ENCODE assay signal across 9 cellular contexts in genomic region chr11:76798656-76799055, GRCh38. TPM values are rescaled to one million over a fixed set of nuclear protein-coding genes. Genes with fewer than 3 reads are reported as not detected.
A peak's percentile ranks its signal among the peaks of the same experiment; 100 is the strongest.
DNase-seq lines count a peak whose midpoint lies in the region; ATAC-seq and TF ChIP-seq lines count a peak whose summit lies in the region.
"Had no signal": no experiment of that assay in that cellular context is flagged by ENCODE, and none has a peak within 500 bp of the region (broad histone marks: within the 10 kb centered on the region; RNA-seq: fewer than 3 reads in every experiment).

No MANE protein-coding gene starts in this region.

- POLR2A ChIA-PET in WTC11 (lab: Charles Lee), result interaction anchor here (0.5 to 1.2 kb wide), 7 partner anchors 14 to 504 kb away, joined by 3 to 5 read pairs (median 3); no protein-coding TSS in a partner anchor

- 72% methylated on average over 9 of the region's 9 CpGs for WGBS in smooth muscle cell (ENCODE audit: low lambda C conversion rate)

- H3K27me3 Mint-ChIP-seq in GM23338 (ENCODE audit: insufficient read depth, low read depth, poor library complexity), result peaks cover 9% of the 10 kb centered on the region
- H3K27me3 Mint-ChIP-seq in WTC11 (ENCODE audit: low read depth), result no peaks in the 10 kb centered on the region

- ATAC-seq in GM23338 (peak; percentile 11), WTC11 (peak; percentile 5), HG03196 (IDR thresholded peaks at IDR 0.05; ENCODE audit: unreplicated experiment) (no peak), HG02885 (IDR thresholded peaks at IDR 0.05; ENCODE audit: poor library complexity, unreplicated experiment) (no peak), HG03039 (IDR thresholded peaks at IDR 0.05; ENCODE audit: unreplicated experiment) (no peak)

- H3K9me3 ChIP-seq in iPS-20b (ENCODE audit: insufficient read depth, low read depth, low read length), result no peaks in the 10 kb centered on the region
- no peaks in the 10 kb centered on the region for H3K9me3 ChIP-seq in smooth muscle cell (replicated peaks; ENCODE audit: low read depth)
- H3K9me3 ChIP-seq: HAP-1 had no signal

- H3K4me1 ChIP-seq in GM23338 (ENCODE audit: insufficient read depth) (peaks cover 25% of the 10 kb centered on the region), iPS-20b (ENCODE audit: insufficient read depth, low read length) (peaks cover 14% of the 10 kb centered on the region; the same call in 1 of the 2 replicates), smooth muscle cell (ENCODE audit: low read depth) (peaks cover 45% of the 10 kb centered on the region)

- no peaks in the 10 kb centered on the region for H3K9me3 Mint-ChIP-seq in GM23338
- no peaks in the 10 kb centered on the region for H3K9me3 Mint-ChIP-seq in WTC11

- no peaks in the 10 kb centered on the region for H3K27me3 ChIP-seq in GM23338 (ENCODE audit: insufficient read depth)
- H3K27me3 ChIP-seq in iPS-20b (ENCODE audit: insufficient read depth, low read length), result no peaks in the 10 kb centered on the region
- H3K27me3 ChIP-seq in smooth muscle cell (ENCODE audit: low read depth), result no peaks in the 10 kb centered on the region

- no peak overlapping the region for H3K27ac Mint-ChIP-seq in GM23338
- H3K27ac Mint-ChIP-seq in WTC11, result no peak overlapping the region

- peak overlapping the region; percentile 80 for H3K4me2 ChIP-seq in GM23338
- H3K4me2 ChIP-seq in smooth muscle cell, result peak overlapping the region; percentile 84

- no peaks in the 10 kb centered on the region for H3K9me2 ChIP-seq in GM23338 (ENCODE audit: insufficient read depth)

- H2AFZ ChIP-seq in GM23338, result 0 out of 2 replicates have a peak overlapping the region, but pooled peaks have one; percentile 66
- H2AFZ ChIP-seq in smooth muscle cell (ENCODE audit: low read depth), result no peak overlapping the region

- peak overlapping the region; percentile 32; the same call in 1 of the 2 replicates for H3K9ac ChIP-seq in iPS-20b (ENCODE audit: low read depth, low read length)
- no peak overlapping the region for H3K9ac ChIP-seq in smooth muscle cell (ENCODE audit: low read depth)

- peak overlapping the region; percentile 58; the same call in 2 of the 3 replicates for H3K4me3 Mint-ChIP-seq in GM23338
- H3K4me3 Mint-ChIP-seq in WTC11, result peak overlapping the region; percentile 55

- H3F3A ChIP-seq in GM23338 (replicated peaks; ENCODE audit: low read depth), result no peaks in the 10 kb centered on the region
- no peaks in the 10 kb centered on the region for H3F3A ChIP-seq in smooth muscle cell (ENCODE audit: low read depth)

- peaks cover 50% of the 10 kb centered on the region for H3K4me1 Mint-ChIP-seq in GM23338
- H3K4me1 Mint-ChIP-seq in WTC11, result peaks cover 24% of the 10 kb centered on the region

- H3K4me3 ChIP-seq in GM23338 (peak overlapping the region; percentile 54), iPS-20b (ENCODE audit: low read length) (peak overlapping the region; percentile 61), smooth muscle cell (peak overlapping the region; percentile 29)

- peaks cover 10% of the 10 kb centered on the region for H3K36me3 Mint-ChIP-seq in GM23338 (ENCODE audit: low read depth)
- peaks cover 8% of the 10 kb centered on the region; the same call in 1 of the 2 replicates for H3K36me3 Mint-ChIP-seq in WTC11

- H3K79me2 ChIP-seq in GM23338 (replicated peaks; ENCODE audit: insufficient read depth), result peaks cover 10% of the 10 kb centered on the region; the same call in 1 of the 2 replicates
- H3K79me2 ChIP-seq in smooth muscle cell (ENCODE audit: low read depth), result peaks cover 35% of the 10 kb centered on the region

- CTCF ChIA-PET in WTC11 (lab: Charles Lee), result interaction anchor here (0.6 to 7.0 kb wide), 15 partner anchors 9 to 121 kb away, joined by 3 to 135 read pairs (median 5); partner anchors contain the start of gene TSKU

- H3K36me3 ChIP-seq in GM23338 (ENCODE audit: insufficient read depth) (no peaks in the 10 kb centered on the region), iPS-20b (ENCODE audit: insufficient read depth, low read depth, low read length) (peaks cover 17% of the 10 kb centered on the region), smooth muscle cell (ENCODE audit: low read depth) (no peaks in the 10 kb centered on the region)

- peak overlapping the region; percentile 50; the same call in 1 of the 2 replicates for H3K27ac ChIP-seq in GM23338 (ENCODE audit: low read depth)
- no peak overlapping the region for H3K27ac ChIP-seq in iPS-20b (ENCODE audit: low read length)
- peak overlapping the region; percentile 48 for H3K27ac ChIP-seq in smooth muscle cell (ENCODE audit: low read depth)

- H4K20me1 ChIP-seq in GM23338 (replicated peaks; ENCODE audit: insufficient read depth), result peaks cover 3% of the 10 kb centered on the region; the same call in 1 of the 2 replicates
- H4K20me1 ChIP-seq in smooth muscle cell (ENCODE audit: low read depth), result peaks cover 53% of the 10 kb centered on the region

- TF ChIP-seq CTCF in GM23338 (conservative IDR thresholded peaks at IDR 0.05; ENCODE audit: low read depth in 2 of 2), result 0 out of 4 replicates have a peak, but pooled peaks of 1 of the 2 experiments have one; percentile 3
- TF ChIP-seq CTCF in WTC11 (IDR thresholded peaks at IDR 0.05), result no peak
- TF ChIP-seq CTCF in smooth muscle cell (IDR thresholded peaks at IDR 0.05; ENCODE audit: borderline replicate concordance, insufficient read depth, poor library complexity, severe bottlenecking), result no peak

- DNase-seq in GM23338 (ENCODE audit: low spot score), result no peak
- no peak for DNase-seq in WTC11 (ENCODE audit: low spot score)
- DNase-seq in smooth muscle cell (lab: John Stamatoyannopoulos, UW; ENCODE audit: unreplicated experiment), result no peak
- no peak for DNase-seq in NCI-H510A (lab: John Stamatoyannopoulos, UW)

TF ChIP-seq in GM23338, 12 proteins besides CTCF, POLR2A, EP300 and RAD21:
- TF ChIP-seq STAT1 (IDR thresholded peaks at IDR 0.05; ENCODE audit: unreplicated experiment) (no peak), JUNB (IDR thresholded peaks at IDR 0.05; ENCODE audit: unreplicated experiment) (no peak), NANOG (IDR thresholded peaks at IDR 0.05; ENCODE audit: borderline replicate concordance) (no peak)
TF ChIP-seq in GM23338: peak in this region for 0.

TF ChIP-seq in WTC11, 78 proteins besides CTCF, POLR2A, EP300 and RAD21:
- TF ChIP-seq IRF2 (CRISPR knock-in tag; IDR thresholded peaks at IDR 0.05; ENCODE audit: borderline replicate concordance, low read depth), result no peak
- no peak for TF ChIP-seq ZNF423 (CRISPR knock-in tag; IDR thresholded peaks at IDR 0.05)
- TF ChIP-seq, protein P1, sequence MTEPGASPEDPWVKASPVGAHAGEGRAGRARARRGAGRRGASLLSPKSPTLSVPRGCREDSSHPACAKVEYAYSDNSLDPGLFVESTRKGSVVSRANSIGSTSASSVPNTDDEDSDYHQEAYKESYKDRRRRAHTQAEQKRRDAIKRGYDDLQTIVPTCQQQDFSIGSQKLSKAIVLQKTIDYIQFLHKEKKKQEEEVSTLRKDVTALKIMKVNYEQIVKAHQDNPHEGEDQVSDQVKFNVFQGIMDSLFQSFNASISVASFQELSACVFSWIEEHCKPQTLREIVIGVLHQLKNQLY (CRISPR knock-in tag; IDR thresholded peaks at IDR 0.05), result no peak
- TF ChIP-seq RELA (CRISPR knock-in tag; IDR thresholded peaks at IDR 0.05; ENCODE audit: borderline replicate concordance), result no peak
- TF ChIP-seq ZNF121 (CRISPR knock-in tag; IDR thresholded peaks at IDR 0.05), result no peak
- no peak for TF ChIP-seq SMAD3 (CRISPR knock-in tag; IDR thresholded peaks at IDR 0.05; ENCODE audit: borderline replicate concordance)
- no peak for TF ChIP-seq NFATC4 (CRISPR knock-in tag; IDR thresholded peaks at IDR 0.05)
- no peak for TF ChIP-seq HMGA2 (CRISPR knock-in tag; IDR thresholded peaks at IDR 0.05)
- TF ChIP-seq, protein P2, sequence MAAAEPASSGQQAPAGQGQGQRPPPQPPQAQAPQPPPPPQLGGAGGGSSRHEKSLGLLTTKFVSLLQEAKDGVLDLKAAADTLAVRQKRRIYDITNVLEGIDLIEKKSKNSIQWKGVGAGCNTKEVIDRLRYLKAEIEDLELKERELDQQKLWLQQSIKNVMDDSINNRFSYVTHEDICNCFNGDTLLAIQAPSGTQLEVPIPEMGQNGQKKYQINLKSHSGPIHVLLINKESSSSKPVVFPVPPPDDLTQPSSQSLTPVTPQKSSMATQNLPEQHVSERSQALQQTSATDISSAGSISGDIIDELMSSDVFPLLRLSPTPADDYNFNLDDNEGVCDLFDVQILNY (CRISPR knock-in tag; IDR thresholded peaks at IDR 0.05), result no peak
- TF ChIP-seq, protein P3, sequence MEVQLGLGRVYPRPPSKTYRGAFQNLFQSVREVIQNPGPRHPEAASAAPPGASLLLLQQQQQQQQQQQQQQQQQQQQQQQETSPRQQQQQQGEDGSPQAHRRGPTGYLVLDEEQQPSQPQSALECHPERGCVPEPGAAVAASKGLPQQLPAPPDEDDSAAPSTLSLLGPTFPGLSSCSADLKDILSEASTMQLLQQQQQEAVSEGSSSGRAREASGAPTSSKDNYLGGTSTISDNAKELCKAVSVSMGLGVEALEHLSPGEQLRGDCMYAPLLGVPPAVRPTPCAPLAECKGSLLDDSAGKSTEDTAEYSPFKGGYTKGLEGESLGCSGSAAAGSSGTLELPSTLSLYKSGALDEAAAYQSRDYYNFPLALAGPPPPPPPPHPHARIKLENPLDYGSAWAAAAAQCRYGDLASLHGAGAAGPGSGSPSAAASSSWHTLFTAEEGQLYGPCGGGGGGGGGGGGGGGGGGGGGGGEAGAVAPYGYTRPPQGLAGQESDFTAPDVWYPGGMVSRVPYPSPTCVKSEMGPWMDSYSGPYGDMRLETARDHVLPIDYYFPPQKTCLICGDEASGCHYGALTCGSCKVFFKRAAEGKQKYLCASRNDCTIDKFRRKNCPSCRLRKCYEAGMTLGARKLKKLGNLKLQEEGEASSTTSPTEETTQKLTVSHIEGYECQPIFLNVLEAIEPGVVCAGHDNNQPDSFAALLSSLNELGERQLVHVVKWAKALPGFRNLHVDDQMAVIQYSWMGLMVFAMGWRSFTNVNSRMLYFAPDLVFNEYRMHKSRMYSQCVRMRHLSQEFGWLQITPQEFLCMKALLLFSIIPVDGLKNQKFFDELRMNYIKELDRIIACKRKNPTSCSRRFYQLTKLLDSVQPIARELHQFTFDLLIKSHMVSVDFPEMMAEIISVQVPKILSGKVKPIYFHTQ (CRISPR knock-in tag; IDR thresholded peaks at IDR 0.05), result no peak
- TF ChIP-seq CREB1 (CRISPR knock-in tag; IDR thresholded peaks at IDR 0.05), result no peak
- TF ChIP-seq RORB (CRISPR knock-in tag; IDR thresholded peaks at IDR 0.05), result no peak
- TF ChIP-seq ATF3 (CRISPR knock-in tag; conservative IDR thresholded peaks at IDR 0.05), result no peak
- no peak for TF ChIP-seq ETV6 (CRISPR knock-in tag; IDR thresholded peaks at IDR 0.05)

RNA-seq across cellular contexts. Expression of gene TSKU, which starts 15.5 kb away (rescaled TPM):
- 31.1 and 33.8 TPM in 2 replicates for total RNA-seq in GM23338 (2014; rRNA removed; shearing (Covaris generic))
- polyA plus RNA-seq in GM23338 (2016; fragmentation: Nextera tagmentation; extraction: Ambion mirVana) (9.0 and 11.7 TPM in 2 replicates), smooth muscle cell (122 and 144 TPM in 2 replicates)
- total RNA-seq in WTC11 (2021) (24.0 to 30.3 TPM (median 24.4 TPM) in 3 replicates), smooth muscle cell (75.2 and 76.5 TPM in 2 replicates)

Comparison
In these comparisons a context has a peak if more than half of its experiments do, and no peak if none do; other contexts are left out.
1. ATAC-seq: peak in GM23338 (single experiment) and WTC11 (single experiment); none in HG03196 (single experiment), HG02885 (single experiment) and HG03039 (single experiment).
2. Peak in every context shown above with its lines, with median percentiles within 50 percentile points of each other: H3K4me3 ChIP-seq.